12 cellular contexts compared by ENCODE assay signal in genomic region chr2:41791523-41791922, GRCh38.
DNase-seq lines count a peak whose midpoint lies in the region; ATAC-seq and TF ChIP-seq lines count a peak whose summit lies in the region.
"Had no signal": no experiment of that assay in that cellular context is flagged by ENCODE, and none has a peak within 500 bp of the region (broad histone marks: within the 10 kb centered on the region; RNA-seq: fewer than 3 reads in every experiment).

No MANE protein-coding gene starts in this region.

- H3K4me3 ChIP-seq in skeletal muscle cell (ENCODE audit: low read depth, low read length), result no peak overlapping the region
- H3K4me3 ChIP-seq: HAP-1 had no signal

- POLR2A ChIA-PET in activated CD4-positive, alpha-beta memory T cell treated with anti-CD3 and anti-CD28 coated beads, Interleukin-2, amount 10 ng/mL, durations not matched to agents 7 days and 5 days (lab: Charles Lee), result no interaction called here
- POLR2A ChIA-PET in activated CD4-positive, alpha-beta memory T cell treated with anti-CD3 and anti-CD28 coated beads for 36 hours (lab: Charles Lee), result no interaction called here

- intact Hi-C loops in activated CD4-positive, alpha-beta memory T cell treated with anti-CD3 and anti-CD28 coated beads for 36 hours (cut with micrococcal nuclease), result no loop called here
- intact Hi-C loops in posterior vena cava (cut with DNase I), result no loop called here

- CTCF ChIA-PET in activated CD4-positive, alpha-beta memory T cell treated with anti-CD3 and anti-CD28 coated beads, Interleukin-2, amount 10 ng/mL, durations not matched to agents 7 days and 5 days (lab: Charles Lee), result no interaction called here
- CTCF ChIA-PET in activated CD4-positive, alpha-beta memory T cell treated with anti-CD3 and anti-CD28 coated beads for 36 hours (lab: Charles Lee), result no interaction called here

- H3K4me3 Mint-ChIP-seq in activated CD4-positive, alpha-beta memory T cell treated with anti-CD3 and anti-CD28 coated beads, Interleukin-2, amount 10 ng/mL, durations not matched to agents 7 days and 5 days, result no peak overlapping the region
- H3K4me3 Mint-ChIP-seq in activated CD4-positive, alpha-beta memory T cell treated with anti-CD3 and anti-CD28 coated beads for 36 hours, result no peak overlapping the region
- no peak overlapping the region for H3K4me3 Mint-ChIP-seq in endothelial cell (ENCODE audit: unreplicated experiment)
- H3K4me3 Mint-ChIP-seq: stimulated activated naive CD8-positive, alpha-beta T cell treated with anti-CD3 and anti-CD28 coated beads, Interleukin-15, Interleukin-2, amounts not matched to agents 100 ng/mL and 50 ng/mL, for 24 hours had no signal

- no peaks in the 10 kb centered on the region for H3K36me3 Mint-ChIP-seq in activated CD4-positive, alpha-beta memory T cell treated with anti-CD3 and anti-CD28 coated beads, Interleukin-2, amount 10 ng/mL, durations not matched to agents 7 days and 5 days (ENCODE audit: low read depth)
- no peaks in the 10 kb centered on the region for H3K36me3 Mint-ChIP-seq in activated CD4-positive, alpha-beta memory T cell treated with anti-CD3 and anti-CD28 coated beads for 36 hours
- no peaks in the 10 kb centered on the region for H3K36me3 Mint-ChIP-seq in endothelial cell (ENCODE audit: low read depth, unreplicated experiment)

- H3K27ac Mint-ChIP-seq in activated CD4-positive, alpha-beta memory T cell treated with anti-CD3 and anti-CD28 coated beads, Interleukin-2, amount 10 ng/mL, durations not matched to agents 7 days and 5 days, result no peak overlapping the region
- H3K27ac Mint-ChIP-seq in activated CD4-positive, alpha-beta memory T cell treated with anti-CD3 and anti-CD28 coated beads for 36 hours, result no peak overlapping the region
- no peak overlapping the region for H3K27ac Mint-ChIP-seq in endothelial cell (ENCODE audit: unreplicated experiment)
- H3K27ac Mint-ChIP-seq: stimulated activated naive CD8-positive, alpha-beta T cell treated with anti-CD3 and anti-CD28 coated beads, Interleukin-15, Interleukin-2, amounts not matched to agents 100 ng/mL and 50 ng/mL, for 24 hours had no signal

- H3K27ac ChIP-seq in substantia nigra (ENCODE audit: low read depth, low read length, poor library complexity, severe bottlenecking), result no peak overlapping the region

- H3K9me3 Mint-ChIP-seq in activated CD4-positive, alpha-beta memory T cell treated with anti-CD3 and anti-CD28 coated beads, Interleukin-2, amount 10 ng/mL, durations not matched to agents 7 days and 5 days, result no peaks in the 10 kb centered on the region
- H3K9me3 Mint-ChIP-seq in activated CD4-positive, alpha-beta memory T cell treated with anti-CD3 and anti-CD28 coated beads for 36 hours, result no peaks in the 10 kb centered on the region
- no peaks in the 10 kb centered on the region for H3K9me3 Mint-ChIP-seq in endothelial cell (ENCODE audit: unreplicated experiment)

- DNase-seq in activated CD4-positive, alpha-beta memory T cell treated with anti-CD3 and anti-CD28 coated beads, Interleukin-2, amount 10 ng/mL, durations not matched to agents 7 days and 5 days, result peak; percentile 20
- no peak for DNase-seq in activated CD4-positive, alpha-beta memory T cell treated with anti-CD3 and anti-CD28 coated beads for 36 hours
- DNase-seq in NCI-H460 (ENCODE audit: extremely low read depth, low read depth) (peak; percentile 30), endothelial cell (ENCODE audit: low spot score) (peak; percentile 65), skeletal muscle cell (ENCODE audit: low read depth) (peak; percentile 7), substantia nigra (lab: John Stamatoyannopoulos, UW) (no peak), posterior vena cava (ENCODE audit: low spot score) (no peak)
- DNase-seq: amniotic stem cell, NCI-H510A had no signal

- no peak for TF ChIP-seq CTCF in endothelial cell (IDR thresholded peaks at IDR 0.05; ENCODE audit: unreplicated experiment)

- no peaks in the 10 kb centered on the region for H3K27me3 Mint-ChIP-seq in activated CD4-positive, alpha-beta memory T cell treated with anti-CD3 and anti-CD28 coated beads, Interleukin-2, amount 10 ng/mL, durations not matched to agents 7 days and 5 days
- H3K27me3 Mint-ChIP-seq in activated CD4-positive, alpha-beta memory T cell treated with anti-CD3 and anti-CD28 coated beads for 36 hours, result no peaks in the 10 kb centered on the region
- no peaks in the 10 kb centered on the region for H3K27me3 Mint-ChIP-seq in endothelial cell (ENCODE audit: unreplicated experiment)

- no peaks in the 10 kb centered on the region for H3K4me1 Mint-ChIP-seq in activated CD4-positive, alpha-beta memory T cell treated with anti-CD3 and anti-CD28 coated beads, Interleukin-2, amount 10 ng/mL, durations not matched to agents 7 days and 5 days
- no peaks in the 10 kb centered on the region for H3K4me1 Mint-ChIP-seq in activated CD4-positive, alpha-beta memory T cell treated with anti-CD3 and anti-CD28 coated beads for 36 hours (ENCODE audit: low read depth)
- no peaks in the 10 kb centered on the region for H3K4me1 Mint-ChIP-seq in endothelial cell (ENCODE audit: unreplicated experiment)

- ATAC-seq in HG03342 (IDR thresholded peaks at IDR 0.05; ENCODE audit: unreplicated experiment), result no peak

Comparison
In these comparisons a context has a peak if more than half of its experiments do, and no peak if none do; other contexts are left out.
1. DNase-seq: peak in activated CD4-positive, alpha-beta memory T cell treated with anti-CD3 and anti-CD28 coated beads, Interleukin-2, amount 10 ng/mL, durations not matched to agents 7 days and 5 days (single experiment), NCI-H460 (single experiment), endothelial cell (single experiment) and skeletal muscle cell (single experiment); none in activated CD4-positive, alpha-beta memory T cell treated with anti-CD3 and anti-CD28 coated beads for 36 hours (single experiment), substantia nigra (0 of 49) and posterior vena cava (single experiment).